ENCODE assay signal across 6 cellular contexts in genomic region chr7:102490529-102491075, GRCh38. TPM values are rescaled to one million over a fixed set of nuclear protein-coding genes. Genes with fewer than 3 reads are reported as not detected.
A peak's percentile ranks its signal among the peaks of the same experiment; 100 is the strongest.
DNase-seq lines count a peak whose midpoint lies in the region; ATAC-seq and TF ChIP-seq lines count a peak whose summit lies in the region.
"Not testable (repeated sequence)": the region's sequence is repeated elsewhere in the genome, so short reads cannot be mapped to it uniquely, and the experiment has no call there.

No MANE protein-coding gene starts in this region.

- not testable (repeated sequence) for H3K36me3 Mint-ChIP-seq in activated T-helper 1 cell treated with anti-CD3 and anti-CD28 coated beads, Interleukin-12 subunit alpha, Interleukin-12 subunit beta, Interleukin-2, Interleukin-4 antibody, amounts not matched to agents 30 ng/mL and 10 ng/mL and 1 ng/mL, durations not matched to agents 14 hours and 24 hours and 36 hours (ENCODE audit: low read depth); immature natural killer cell

- not testable (repeated sequence) for H3K36me3 ChIP-seq in Peyer's patch

- H3K27ac ChIP-seq in Peyer's patch: not testable (repeated sequence)

- H3K27ac Mint-ChIP-seq in activated T-helper 1 cell treated with anti-CD3 and anti-CD28 coated beads, Interleukin-12 subunit alpha, Interleukin-12 subunit beta, Interleukin-2, Interleukin-4 antibody, amounts not matched to agents 30 ng/mL and 10 ng/mL and 1 ng/mL, durations not matched to agents 14 hours and 24 hours and 36 hours; immature natural killer cell: not testable (repeated sequence)

- TF ChIP-seq CTCF in Peyer's patch (IDR thresholded peaks at IDR 0.05): not testable (repeated sequence)

- ATAC-seq in GM18519 (IDR thresholded peaks at IDR 0.05; ENCODE audit: low FRiP score, unreplicated experiment) (peak; percentile 42), HG02678 (IDR thresholded peaks at IDR 0.05; ENCODE audit: unreplicated experiment) (peak; percentile 36)

- intact Hi-C loops in activated T-helper 1 cell treated with anti-CD3 and anti-CD28 coated beads, Interleukin-12 subunit alpha, Interleukin-12 subunit beta, Interleukin-2, Interleukin-4 antibody, amounts not matched to agents 30 ng/mL and 10 ng/mL and 1 ng/mL, durations not matched to agents 14 hours and 24 hours and 36 hours (cut with micrococcal nuclease): not testable (repeated sequence)

- H3K27me3 ChIP-seq in Peyer's patch: not testable (repeated sequence)

- H3K4me1 Mint-ChIP-seq in activated T-helper 1 cell treated with anti-CD3 and anti-CD28 coated beads, Interleukin-12 subunit alpha, Interleukin-12 subunit beta, Interleukin-2, Interleukin-4 antibody, amounts not matched to agents 30 ng/mL and 10 ng/mL and 1 ng/mL, durations not matched to agents 14 hours and 24 hours and 36 hours (ENCODE audit: low read depth); immature natural killer cell: not testable (repeated sequence)

- not testable (repeated sequence) for H3K9me3 ChIP-seq in Peyer's patch

- not testable (repeated sequence) for H3K4me3 ChIP-seq in Peyer's patch

- TF ChIP-seq POLR2A in Peyer's patch (IDR thresholded peaks at IDR 0.05): not testable (repeated sequence)

- H3K9me3 Mint-ChIP-seq in activated T-helper 1 cell treated with anti-CD3 and anti-CD28 coated beads, Interleukin-12 subunit alpha, Interleukin-12 subunit beta, Interleukin-2, Interleukin-4 antibody, amounts not matched to agents 30 ng/mL and 10 ng/mL and 1 ng/mL, durations not matched to agents 14 hours and 24 hours and 36 hours; immature natural killer cell: not testable (repeated sequence)

- not testable (repeated sequence) for H3K27me3 Mint-ChIP-seq in activated T-helper 1 cell treated with anti-CD3 and anti-CD28 coated beads, Interleukin-12 subunit alpha, Interleukin-12 subunit beta, Interleukin-2, Interleukin-4 antibody, amounts not matched to agents 30 ng/mL and 10 ng/mL and 1 ng/mL, durations not matched to agents 14 hours and 24 hours and 36 hours (ENCODE audit: insufficient read depth); immature natural killer cell (ENCODE audit: low read depth in 3 of 3)

- H3K4me1 ChIP-seq in Peyer's patch: not testable (repeated sequence)

- H3K4me3 Mint-ChIP-seq in activated T-helper 1 cell treated with anti-CD3 and anti-CD28 coated beads, Interleukin-12 subunit alpha, Interleukin-12 subunit beta, Interleukin-2, Interleukin-4 antibody, amounts not matched to agents 30 ng/mL and 10 ng/mL and 1 ng/mL, durations not matched to agents 14 hours and 24 hours and 36 hours; immature natural killer cell: not testable (repeated sequence)

- peak in 2 of 3 donors; percentile 24 to 89 for DNase-seq in Peyer's patch
- peak; percentile 57 for DNase-seq in activated T-helper 1 cell treated with anti-CD3 and anti-CD28 coated beads, Interleukin-12 subunit alpha, Interleukin-12 subunit beta, Interleukin-2, Interleukin-4 antibody, amounts not matched to agents 30 ng/mL and 10 ng/mL and 1 ng/mL, durations not matched to agents 14 hours and 24 hours and 36 hours (ENCODE audit: low spot score)
- peak; percentile 32 to 44 (median 33) for DNase-seq in immature natural killer cell
- peak; percentile 38 to 46 for DNase-seq in stimulated activated CD4-positive, alpha-beta T cell treated with anti-CD3 and anti-CD28 coated beads, Interleukin-4, amount 100 ng/mL, for 4 hours

RNA-seq across cellular contexts. Expression of gene POLR2J, which starts 11.9 kb away (rescaled TPM):
- 10 to 100 TPM; 13.2 to 27.9 (median 22.5) TPM for total RNA-seq in Peyer's patch
- total RNA-seq in activated T-helper 1 cell treated with anti-CD3 and anti-CD28 coated beads, Interleukin-12 subunit alpha, Interleukin-12 subunit beta, Interleukin-2, Interleukin-4 antibody, amounts not matched to agents 30 ng/mL and 10 ng/mL and 1 ng/mL, durations not matched to agents 14 hours and 24 hours and 36 hours: 49.7 and 55.3 TPM in 2 replicates
- 100 to 1,000 TPM; 103 to 115 (median 115) TPM for polyA plus RNA-seq in immature natural killer cell

RNA-seq across cellular contexts. Expression of gene LRWD1, which starts 25.8 kb away (rescaled TPM):
- 10 to 100 TPM; 22.6 to 79.2 (median 23.8) TPM for total RNA-seq in Peyer's patch
- 32.9 and 36.3 TPM in 2 replicates for total RNA-seq in activated T-helper 1 cell treated with anti-CD3 and anti-CD28 coated beads, Interleukin-12 subunit alpha, Interleukin-12 subunit beta, Interleukin-2, Interleukin-4 antibody, amounts not matched to agents 30 ng/mL and 10 ng/mL and 1 ng/mL, durations not matched to agents 14 hours and 24 hours and 36 hours
- 10 to 100 TPM; 13.5 to 22.8 (median 21.5) TPM for polyA plus RNA-seq in immature natural killer cell

RNA-seq across cellular contexts. Expression of gene ALKBH4, which starts 25.9 kb away (rescaled TPM):
- total RNA-seq in Peyer's patch: 10 to 100 TPM; 10.7 to 40.5 (median 18.7) TPM
- 10.7 and 11.2 TPM in 2 replicates for total RNA-seq in activated T-helper 1 cell treated with anti-CD3 and anti-CD28 coated beads, Interleukin-12 subunit alpha, Interleukin-12 subunit beta, Interleukin-2, Interleukin-4 antibody, amounts not matched to agents 30 ng/mL and 10 ng/mL and 1 ng/mL, durations not matched to agents 14 hours and 24 hours and 36 hours
- 10 to 100 TPM; 16.2 to 25.8 (median 18.5) TPM for polyA plus RNA-seq in immature natural killer cell

RNA-seq across cellular contexts. Expression of gene RASA4B, which starts 27.0 kb away (rescaled TPM):
- 10 to 100 TPM; 31.3 to 90.8 (median 40.7) TPM for total RNA-seq in Peyer's patch
- 25.4 and 25.9 TPM in 2 replicates for total RNA-seq in activated T-helper 1 cell treated with anti-CD3 and anti-CD28 coated beads, Interleukin-12 subunit alpha, Interleukin-12 subunit beta, Interleukin-2, Interleukin-4 antibody, amounts not matched to agents 30 ng/mL and 10 ng/mL and 1 ng/mL, durations not matched to agents 14 hours and 24 hours and 36 hours
- 1 to 10 TPM; 1.8 to 2.7 (median 2.1) TPM for polyA plus RNA-seq in immature natural killer cell

RNA-seq across cellular contexts. Expression of gene UPK3BL2, which starts 52.9 kb away (rescaled TPM):
- 10 to 100 TPM; 12.6 to 43.9 (median 26.9) TPM for total RNA-seq in Peyer's patch
- total RNA-seq in activated T-helper 1 cell treated with anti-CD3 and anti-CD28 coated beads, Interleukin-12 subunit alpha, Interleukin-12 subunit beta, Interleukin-2, Interleukin-4 antibody, amounts not matched to agents 30 ng/mL and 10 ng/mL and 1 ng/mL, durations not matched to agents 14 hours and 24 hours and 36 hours: 13.4 and 15.7 TPM in 2 replicates
- polyA plus RNA-seq in immature natural killer cell: 1 to 10 TPM in 2 of 3 donors, under 1 TPM in 1; 0.81 to 5.2 (median 2.5) TPM
